Comparison of ENCODE assay signal across 8 cellular contexts in the genomic region with DNA sequence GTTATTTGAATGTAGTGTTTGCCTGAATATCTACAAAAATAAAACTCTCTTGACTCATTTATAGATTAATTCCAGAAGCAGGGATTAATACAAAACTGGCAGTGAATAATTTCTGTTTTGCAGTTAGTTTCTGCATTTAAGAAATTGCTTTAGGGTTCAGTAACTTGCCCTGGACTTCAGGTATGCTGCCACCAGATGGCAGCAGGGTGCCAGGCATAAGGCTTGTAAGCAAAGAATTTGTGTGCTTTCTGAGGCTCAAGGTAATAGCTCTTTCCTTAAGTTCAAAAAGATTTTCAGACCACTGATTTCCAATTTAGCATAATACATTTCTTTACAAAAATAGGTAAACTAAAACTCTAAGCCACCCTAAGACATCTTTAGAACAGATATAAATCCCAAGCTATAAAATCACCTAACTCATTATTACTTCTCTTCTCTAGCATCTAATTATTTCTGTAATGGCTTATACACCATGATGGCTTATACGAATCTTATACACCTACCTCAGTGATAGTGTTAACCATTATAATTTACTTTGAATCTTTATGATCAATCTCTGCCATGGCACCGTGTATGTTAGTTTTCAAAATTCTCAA.
A peak's percentile ranks its signal among the peaks of the same experiment; 100 is the strongest.
DNase-seq lines count a peak whose midpoint lies in the region; ATAC-seq and TF ChIP-seq lines count a peak whose summit lies in the region.

No MANE protein-coding gene starts in this region.

- no peaks in the 10 kb centered on the region for H4K20me1 ChIP-seq in KMS-11 (ENCODE audit: insufficient read depth)

- H3K79me2 ChIP-seq in KMS-11 (ENCODE audit: insufficient read depth, low read depth), result no peaks in the 10 kb centered on the region

- H3K27ac Mint-ChIP-seq in CD4-positive, CD25-positive, alpha-beta regulatory T cell, result no peak overlapping the region

- no peak overlapping the region for H2AFZ ChIP-seq in KMS-11 (ENCODE audit: low read depth)

- H3K27me3 Mint-ChIP-seq in CD4-positive, CD25-positive, alpha-beta regulatory T cell, result peaks cover 9% of the 10 kb centered on the region

- no peak overlapping the region for H3K4me3 Mint-ChIP-seq in CD4-positive, CD25-positive, alpha-beta regulatory T cell

- H3K36me3 Mint-ChIP-seq in CD4-positive, CD25-positive, alpha-beta regulatory T cell, result no peaks in the 10 kb centered on the region

- no peaks in the 10 kb centered on the region for H3K4me1 Mint-ChIP-seq in CD4-positive, CD25-positive, alpha-beta regulatory T cell

- DNase-seq in CD4-positive, CD25-positive, alpha-beta regulatory T cell, result peak; percentile 2 to 66 (median 33)
- DNase-seq in Peyer's patch, result peak; percentile 18 to 79 (median 51)
- DNase-seq in adipocyte (ENCODE audit: low read depth), result peak; percentile 86
- DNase-seq in left ventricle myocardium superior, result peak; percentile 75
- peak; percentile 80 for DNase-seq in sciatic nerve (ENCODE audit: low spot score)
- DNase-seq in NK-92 treated with Interleukin-12 subunit alpha and Interleukin-12 subunit beta, amount 100 ng/mL, for 24 hours (lab: John Stamatoyannopoulos, UW), result no peak

- H3K27me3 ChIP-seq in CD4-positive, CD25-positive, alpha-beta regulatory T cell (ENCODE audit: control insufficient read depth, insufficient read depth, low read length), result no peaks in the 10 kb centered on the region
- H3K27me3 ChIP-seq in KMS-11 (ENCODE audit: insufficient read depth, low read depth) (no peaks in the 10 kb centered on the region), Peyer's patch (no peaks in the 10 kb centered on the region), adipocyte (replicated peaks; ENCODE audit: control insufficient read depth, insufficient read depth, low read length) (peaks cover 12% of the 10 kb centered on the region)

- intact Hi-C loops in left ventricle myocardium superior (cut with micrococcal nuclease), result loop anchor here (10.0 kb wide), 1 partner anchor 721 kb away; no protein-coding TSS in a partner anchor
- intact Hi-C loops in sciatic nerve (cut with DNase I), result loop anchor here (5.0 kb wide), 1 partner anchor 724 kb away; no protein-coding TSS in a partner anchor

- no peak for ATAC-seq in CD4-positive, CD25-positive, alpha-beta regulatory T cell (ENCODE audit: low read depth in 2 of 2)
- ATAC-seq in GM19395 (IDR thresholded peaks at IDR 0.05; ENCODE audit: unreplicated experiment) (peak; percentile 70), left ventricle myocardium superior (no peak), sciatic nerve (peak; percentile 53)

- TF ChIP-seq CTCF in KMS-11 (conservative IDR thresholded peaks at IDR 0.05; ENCODE audit: low read depth, low read length) (peak; percentile 89), Peyer's patch (IDR thresholded peaks at IDR 0.05) (peak in 5 of 6 experiments; percentile 28 to 67 (median 64))

- no peak overlapping the region for H3K4me3 ChIP-seq in CD4-positive, CD25-positive, alpha-beta regulatory T cell (ENCODE audit: low read depth, low read length)
- no peak overlapping the region for H3K4me3 ChIP-seq in KMS-11 (IDR thresholded peaks at IDR 0.05; ENCODE audit: insufficient read depth, low read depth, low read length)
- H3K4me3 ChIP-seq in Peyer's patch, result no peak overlapping the region
- no peak overlapping the region for H3K4me3 ChIP-seq in adipocyte (ENCODE audit: low read length)

- peaks cover 0 to 13% (median 2%) of the 10 kb centered on the region in 7 donors for H3K9me3 Mint-ChIP-seq in CD4-positive, CD25-positive, alpha-beta regulatory T cell

- H3K27ac ChIP-seq in CD4-positive, CD25-positive, alpha-beta regulatory T cell (ENCODE audit: insufficient read depth, low read length, poor library complexity, severe bottlenecking), result no peak overlapping the region
- H3K27ac ChIP-seq in KMS-11, result no peak overlapping the region
- H3K27ac ChIP-seq in Peyer's patch, result no peak overlapping the region

- H3K9ac ChIP-seq in KMS-11 (no peak overlapping the region), adipocyte (ENCODE audit: low read length) (no peak overlapping the region)

- H3K4me2 ChIP-seq in KMS-11, result no peak overlapping the region

- H3K9me3 ChIP-seq in CD4-positive, CD25-positive, alpha-beta regulatory T cell (ENCODE audit: control insufficient read depth in 2 of 2, low read length in 2 of 2), result peaks cover 0 to 6% of the 10 kb centered on the region in 2 experiments
- H3K9me3 ChIP-seq in Peyer's patch (no peaks in the 10 kb centered on the region), adipocyte (ENCODE audit: control insufficient read depth, low read length) (peaks cover 8% of the 10 kb centered on the region)

- no peak for TF ChIP-seq POLR2A in Peyer's patch (IDR thresholded peaks at IDR 0.05)

- no peaks in the 10 kb centered on the region for H3K36me3 ChIP-seq in CD4-positive, CD25-positive, alpha-beta regulatory T cell (ENCODE audit: control insufficient read depth, insufficient read depth, low read length)
- H3K36me3 ChIP-seq in KMS-11 (ENCODE audit: insufficient read depth) (no peaks in the 10 kb centered on the region), Peyer's patch (no peaks in the 10 kb centered on the region), adipocyte (ENCODE audit: control insufficient read depth, insufficient read depth, low read length, severe bottlenecking) (no peaks in the 10 kb centered on the region)

- H3K4me1 ChIP-seq in CD4-positive, CD25-positive, alpha-beta regulatory T cell (ENCODE audit: control insufficient read depth, insufficient read depth, low read length, poor library complexity, severe bottlenecking), result no peaks in the 10 kb centered on the region
- no peaks in the 10 kb centered on the region for H3K4me1 ChIP-seq in KMS-11 (ENCODE audit: low read depth, poor library complexity, severe bottlenecking)
- H3K4me1 ChIP-seq in Peyer's patch, result no peaks in the 10 kb centered on the region
- H3K4me1 ChIP-seq in adipocyte (ENCODE audit: control insufficient read depth, insufficient read depth, low read length), result no peaks in the 10 kb centered on the region

Comparison
In these comparisons a context has a peak if more than half of its experiments do, and no peak if none do; other contexts are left out.
1. ATAC-seq: peak in GM19395 (single experiment) and sciatic nerve (single experiment); none in CD4-positive, CD25-positive, alpha-beta regulatory T cell (0 of 2) and left ventricle myocardium superior (single experiment).